Comparison of ENCODE assay signal across 24 cellular contexts in the genomic region with DNA sequence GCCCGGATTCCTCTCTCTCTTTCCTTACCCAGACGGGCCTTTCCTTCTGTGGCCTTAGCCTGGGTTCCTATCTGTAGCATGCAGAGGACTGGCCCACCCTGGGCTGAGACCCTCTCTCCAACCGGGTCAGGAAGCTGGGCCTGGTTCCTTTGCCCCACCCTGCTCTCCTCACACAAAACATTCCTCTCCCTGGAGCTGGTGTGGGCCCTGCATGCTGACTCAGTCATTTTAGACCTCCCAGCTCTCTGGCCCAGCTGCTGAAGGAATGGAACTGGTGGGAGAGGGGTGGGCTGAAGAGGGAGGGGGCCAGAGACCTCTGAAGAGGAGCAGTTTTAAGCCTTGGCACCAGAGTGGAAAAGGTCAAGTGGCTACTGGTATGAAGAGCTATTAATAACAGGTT. TPM values are rescaled to one million over a fixed set of nuclear protein-coding genes. Genes with fewer than 3 reads are reported as not detected.
DNase-seq lines count a peak whose midpoint lies in the region; ATAC-seq and TF ChIP-seq lines count a peak whose summit lies in the region.
"Had no signal": no experiment of that assay in that cellular context is flagged by ENCODE, and none has a peak within 500 bp of the region (broad histone marks: within the 10 kb centered on the region; RNA-seq: fewer than 3 reads in every experiment).

No MANE protein-coding gene starts in this region.

- no peak overlapping the region for H3K18ac ChIP-seq in trophoblast cell (ENCODE audit: low read length)

- H4K12ac ChIP-seq in trophoblast cell (ENCODE audit: low read depth, low read length), result no peak overlapping the region

- H3K4me3 ChIP-seq in HEK293 (ENCODE audit: low read depth, low read length) (no peak overlapping the region), ectodermal cell (ENCODE audit: insufficient read depth, low read depth, low read length) (no peak overlapping the region), trophoblast cell (ENCODE audit: low read depth, low read length) (no peak overlapping the region)
- H3K4me3 ChIP-seq: breast epithelium, ovary, suprapubic skin, vagina had no signal

- TF ChIP-seq CTCF in HEK293 (tag by site-specific recombination; IDR thresholded peaks at IDR 0.05), result no peak

- ATAC-seq in HG02870 (IDR thresholded peaks at IDR 0.05; ENCODE audit: unreplicated experiment), result no peak
- ATAC-seq: sciatic nerve, WTC11 had no signal

- no peak overlapping the region for H4K8ac ChIP-seq in trophoblast cell (ENCODE audit: low read depth, low read length)

- H3K79me2 ChIP-seq in trophoblast cell (ENCODE audit: control insufficient read depth, insufficient read depth, low read length, poor library complexity), result no peaks in the 10 kb centered on the region

- no peak overlapping the region for H3K23ac ChIP-seq in trophoblast cell (ENCODE audit: low read length)

- no peak overlapping the region for H2AK5ac ChIP-seq in trophoblast cell (ENCODE audit: low read length)

- CTCF ChIA-PET in HEK293 (lab: Yijun Ruan, JAX), result interaction anchor here (0.7 to 1.5 kb wide), 3 partner anchors 13 to 114 kb away, joined by 3 to 8 read pairs (median 3); no protein-coding TSS in a partner anchor

- H3K27me3 ChIP-seq in ectodermal cell (ENCODE audit: control insufficient read depth, insufficient read depth, low read length, poor library complexity, severe bottlenecking) (no peaks in the 10 kb centered on the region), trophoblast cell (ENCODE audit: insufficient read depth, low read length) (no peaks in the 10 kb centered on the region)
- H3K27me3 ChIP-seq: breast epithelium, ovary, suprapubic skin, vagina had no signal

- H3K14ac ChIP-seq in trophoblast cell (ENCODE audit: low read length), result no peak overlapping the region

- no peak overlapping the region for H2BK120ac ChIP-seq in trophoblast cell (ENCODE audit: insufficient read depth, low read length, poor library complexity)

- no peak overlapping the region for H2BK5ac ChIP-seq in trophoblast cell (ENCODE audit: low read depth, low read length, poor library complexity)

- peak; percentile 79 for DNase-seq in islet precursor cell
- peak in 1 of 2 donors; percentile 33 for DNase-seq in trophoblast cell
- no peak for DNase-seq in effector CD4-positive, alpha-beta T cell
- DNase-seq in ecto neural progenitor cell (ENCODE audit: low spot score), result no peak
- DNase-seq: activated CD4-positive, alpha-beta T cell treated with anti-CD3 and anti-CD28 coated beads, Interleukin-2, amount 50 U/mL, for 48 hours; activated gamma-delta T cell; CD4-positive, CD25-positive, alpha-beta regulatory T cell; DMS 273 treated with DMSO at 0.1 percent for 48 hours; GF-D8; hippocampal formation; Karpas-422; naive B cell; NCI-H187; NCI-H526; ovary; RPMI8226 had no signal

- 87 to 90% methylated on average over 3 of the region's 3 CpGs for WGBS in ectodermal cell, 2 experiments
- WGBS in trophoblast cell (ENCODE audit: extremely low coverage, insufficient coverage, insufficient read length), result no CpG with 5 or more reads among the region's 3 CpGs

- no peak overlapping the region for H3K4ac ChIP-seq in trophoblast cell (ENCODE audit: low read depth, low read length)

- peak overlapping the region; percentile 6 for H3K4me2 ChIP-seq in trophoblast cell (ENCODE audit: low read length)

- H3K9me3 ChIP-seq in HEK293 (ENCODE audit: control insufficient read depth, insufficient read depth, low read depth, low read length) (no peaks in the 10 kb centered on the region), ectodermal cell (ENCODE audit: control insufficient read depth, low read length) (no peaks in the 10 kb centered on the region), trophoblast cell (ENCODE audit: insufficient read depth, low read depth, low read length) (no peaks in the 10 kb centered on the region)
- H3K9me3 ChIP-seq: breast epithelium, ovary, suprapubic skin, vagina had no signal

- H3K36me3 ChIP-seq in HEK293 (ENCODE audit: control insufficient read depth in 2 of 2, insufficient read depth in 1 of 2, low read length in 2 of 2), result no peaks in the 10 kb centered on the region
- no peaks in the 10 kb centered on the region for H3K36me3 ChIP-seq in ectodermal cell (ENCODE audit: control insufficient read depth, insufficient read depth, low read length)
- no peaks in the 10 kb centered on the region for H3K36me3 ChIP-seq in trophoblast cell (ENCODE audit: control insufficient read depth in 1 of 2, insufficient read depth in 2 of 2, low read length in 2 of 2)
- H3K36me3 ChIP-seq: breast epithelium, ovary, suprapubic skin, vagina had no signal

- H3K4me1 ChIP-seq in HEK293 (ENCODE audit: control insufficient read depth, insufficient read depth, low read length), result 0 out of 2 replicates have a peak, but pooled peaks cover under 1% of the 10 kb centered on the region
- H3K4me1 ChIP-seq in ectodermal cell (ENCODE audit: control insufficient read depth, insufficient read depth, low read length), result peaks cover 22% of the 10 kb centered on the region
- H3K4me1 ChIP-seq in trophoblast cell (ENCODE audit: control insufficient read depth in 1 of 2, insufficient read depth in 2 of 2, low read length in 2 of 2), result peaks cover 16 to 30% of the 10 kb centered on the region in 2 experiments

- POLR2A ChIA-PET in HEK293 (lab: Yijun Ruan, JAX), result no interaction called here

- no peak overlapping the region for H3K9ac ChIP-seq in trophoblast cell (ENCODE audit: low read length)

- H3K27ac ChIP-seq in HEK293 (ENCODE audit: extremely low read depth, low read depth, low read length) (no peak overlapping the region), ectodermal cell (ENCODE audit: insufficient read depth, low read depth, low read length, poor library complexity, severe bottlenecking) (peak overlapping the region; percentile 13), trophoblast cell (ENCODE audit: low read depth, low read length) (no peak overlapping the region)
- H3K27ac ChIP-seq: breast epithelium, ovary, suprapubic skin, vagina had no signal

- no peak overlapping the region for H2BK12ac ChIP-seq in trophoblast cell (ENCODE audit: low read length)

- no peak overlapping the region for H4K91ac ChIP-seq in trophoblast cell (ENCODE audit: low read depth, low read length)

- H2AFZ ChIP-seq in trophoblast cell (ENCODE audit: insufficient read depth, low read length, poor library complexity), result no peak overlapping the region

- peaks cover 6% of the 10 kb centered on the region for H3K79me1 ChIP-seq in trophoblast cell (ENCODE audit: low read length)

TF ChIP-seq in HEK293, 187 proteins besides CTCF, POLR2A, EP300 and RAD21:
- TF ChIP-seq ZNF37A (tag by site-specific recombination; IDR thresholded peaks at IDR 0.05) (no peak), EGR2 (tag by site-specific recombination; IDR thresholded peaks at IDR 0.05; ENCODE audit: low read depth) (peak; percentile 66), ZFHX2 (tag by site-specific recombination; conservative IDR thresholded peaks at IDR 0.05) (0 out of 2 replicates have a peak, but pooled peaks have one; percentile 17)
- TF ChIP-seq, protein P1, sequence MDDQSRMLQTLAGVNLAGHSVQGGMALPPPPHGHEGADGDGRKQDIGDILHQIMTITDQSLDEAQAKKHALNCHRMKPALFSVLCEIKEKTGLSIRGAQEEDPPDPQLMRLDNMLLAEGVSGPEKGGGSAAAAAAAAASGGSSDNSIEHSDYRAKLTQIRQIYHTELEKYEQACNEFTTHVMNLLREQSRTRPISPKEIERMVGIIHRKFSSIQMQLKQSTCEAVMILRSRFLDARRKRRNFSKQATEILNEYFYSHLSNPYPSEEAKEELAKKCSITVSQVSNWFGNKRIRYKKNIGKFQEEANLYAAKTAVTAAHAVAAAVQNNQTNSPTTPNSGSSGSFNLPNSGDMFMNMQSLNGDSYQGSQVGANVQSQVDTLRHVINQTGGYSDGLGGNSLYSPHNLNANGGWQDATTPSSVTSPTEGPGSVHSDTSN (CRISPR knock-in tag; IDR thresholded peaks at IDR 0.05), result no peak

RNA-seq across cellular contexts. Expression of a gene that starts 1.0 kb away (rescaled TPM):
- polyA plus RNA-seq in ectodermal cell (2013, experiment 1 of 4), result 15.6 TPM
- polyA plus RNA-seq in ectodermal cell (2013, experiment 2 of 4), result 13.3 TPM
- polyA plus RNA-seq in ectodermal cell (2013, experiment 3 of 4), result 11.8 TPM
- 10.9 TPM for polyA plus RNA-seq in ectodermal cell (2013, experiment 4 of 4)
- 12.4 and 12.9 TPM in 2 replicates for polyA plus RNA-seq in trophoblast cell (2013)
- polyA plus RNA-seq: CD4-positive, CD25-positive, alpha-beta regulatory T cell had no signal

RNA-seq across cellular contexts. Expression of a gene that starts 21.0 kb away (rescaled TPM):
- 82.4 TPM for polyA plus RNA-seq in ectodermal cell (2013, experiment 1 of 4)
- polyA plus RNA-seq in ectodermal cell (2013, experiment 2 of 4), result 74.7 TPM
- 66.1 TPM for polyA plus RNA-seq in ectodermal cell (2013, experiment 3 of 4)
- polyA plus RNA-seq in ectodermal cell (2013, experiment 4 of 4), result 64.7 TPM
- 46.2 and 48.6 TPM in 2 replicates for polyA plus RNA-seq in trophoblast cell (2013)

RNA-seq across cellular contexts. Expression of a gene that starts 43.5 kb away (rescaled TPM):
- 0.13 TPM for polyA plus RNA-seq in ectodermal cell (2013, experiment 1 of 4)
- not detected for polyA plus RNA-seq in ectodermal cell (2013, experiment 2 of 4)
- 0.27 TPM for polyA plus RNA-seq in ectodermal cell (2013, experiment 3 of 4)
- 0.32 TPM for polyA plus RNA-seq in ectodermal cell (2013, experiment 4 of 4)
- polyA plus RNA-seq in trophoblast cell (2013), result 3.7 and 4.4 TPM in 2 replicates
